27 cellular contexts compared by ENCODE assay signal in genomic region chr2:84811839-84812238, GRCh38.
"Had no signal": no experiment of that assay in that cellular context is flagged by ENCODE, and none has a peak within 500 bp of the region (broad histone marks: within the 10 kb centered on the region; RNA-seq: fewer than 3 reads in every experiment).

No MANE protein-coding gene starts in this region.

- DNase-seq: hypothalamus; islet precursor cell; left ventricle myocardium inferior; mesendoderm; mucosa of descending colon; naive thymus-derived CD4-positive, alpha-beta T cell; pancreas; posterior cingulate gyrus; retina; right cardiac atrium; stimulated activated CD4-positive, alpha-beta T cell treated with anti-CD3 and anti-CD28 coated beads, Interleukin-12 subunit alpha, Interleukin-12 subunit beta, amount 100 ng/mL, for 4 hours; stimulated activated CD4-positive, alpha-beta T cell treated with anti-CD3 and anti-CD28 coated beads, Interleukin-15, amount 100 ng/mL, for 24 hours; stimulated activated CD4-positive, alpha-beta T cell treated with anti-CD3 and anti-CD28 coated beads, Interleukin-2, amount 100 ng/mL, for 24 hours; stimulated activated CD4-positive, alpha-beta T cell treated with anti-CD3 and anti-CD28 coated beads, Interleukin-4, amount 100 ng/mL, for 1 hour; stimulated activated naive B cell treated with anti-CD40 and anti-IgM and Interleukin-4, amounts not matched to agents 10 μg/mL and 1 μg/mL and 100 μg/mL, for 72 hours; stimulated activated naive CD8-positive, alpha-beta T cell treated with anti-CD3 and anti-CD28 coated beads, Interleukin-15, Interleukin-2, amounts not matched to agents 100 U/mL and 50 U/mL, for 24 hours; stomach; tibial artery; trophoblast cell; upper lobe of right lung had no signal

- H3K4me3 Mint-ChIP-seq: mesothelial cell of epicardium; naive thymus-derived CD4-positive, alpha-beta T cell; natural killer cell treated with Interleukin-12 subunit alpha and Interleukin-12 subunit beta and Interleukin-15 and Interleukin-18, amount 100 ng/mL, for 72 hours; stimulated activated naive B cell treated with anti-CD40 and anti-IgM and Interleukin-4, amounts not matched to agents 10 μg/mL and 1 μg/mL and 100 μg/mL, for 72 hours had no signal

- ATAC-seq: mucosa of descending colon; naive thymus-derived CD4-positive, alpha-beta T cell; natural killer cell treated with Interleukin-12 subunit alpha and Interleukin-12 subunit beta and Interleukin-15 and Interleukin-18, amount 100 ng/mL, for 72 hours; pancreas; right cardiac atrium; sciatic nerve; stimulated activated naive B cell treated with anti-CD40 and anti-IgM and Interleukin-4, amounts not matched to agents 10 μg/mL and 1 μg/mL and 100 μg/mL, for 72 hours; stimulated activated naive CD8-positive, alpha-beta T cell treated with anti-CD3 and anti-CD28 coated beads, Interleukin-15, Interleukin-2, amounts not matched to agents 100 U/mL and 50 U/mL, for 24 hours; upper lobe of right lung had no signal

- H3K27me3 Mint-ChIP-seq: naive thymus-derived CD4-positive, alpha-beta T cell; natural killer cell treated with Interleukin-12 subunit alpha and Interleukin-12 subunit beta and Interleukin-15 and Interleukin-18, amount 100 ng/mL, for 72 hours had no signal

- H3K4me1 ChIP-seq: pancreas, prostate gland had no signal

- H3K9me3 ChIP-seq: left ventricle myocardium inferior, mucosa of descending colon, pancreas, prostate gland, stomach, thoracic aorta, tibial artery, upper lobe of right lung had no signal

- H3K36me3 Mint-ChIP-seq: mesothelial cell of epicardium; natural killer cell treated with Interleukin-12 subunit alpha and Interleukin-12 subunit beta and Interleukin-15 and Interleukin-18, amount 100 ng/mL, for 72 hours; stimulated activated naive B cell treated with anti-CD40 and anti-IgM and Interleukin-4, amounts not matched to agents 10 μg/mL and 1 μg/mL and 100 μg/mL, for 72 hours had no signal

- H3K4me3 ChIP-seq: left ventricle myocardium inferior, lung, mucosa of descending colon, pancreas, prostate gland, skin epidermis, stomach, thoracic aorta, tibial artery, upper lobe of right lung had no signal

- H3K36me3 ChIP-seq: left ventricle myocardium inferior, pancreas, prostate gland, stomach, thoracic aorta, tibial artery, upper lobe of right lung had no signal

- H3K9me3 Mint-ChIP-seq: mesothelial cell of epicardium; natural killer cell treated with Interleukin-12 subunit alpha and Interleukin-12 subunit beta and Interleukin-15 and Interleukin-18, amount 100 ng/mL, for 72 hours had no signal

- H3K27ac ChIP-seq: left ventricle myocardium inferior, pancreas, prostate gland, skin epidermis, stomach, thoracic aorta, tibial artery, upper lobe of right lung had no signal

- H3K4me1 Mint-ChIP-seq: mesothelial cell of epicardium had no signal

- H3K27ac Mint-ChIP-seq: mesothelial cell of epicardium; natural killer cell treated with Interleukin-12 subunit alpha and Interleukin-12 subunit beta and Interleukin-15 and Interleukin-18, amount 100 ng/mL, for 72 hours; stimulated activated naive B cell treated with anti-CD40 and anti-IgM and Interleukin-4, amounts not matched to agents 10 μg/mL and 1 μg/mL and 100 μg/mL, for 72 hours had no signal
